Comparison of ENCODE assay signal across 36 cellular contexts in genomic region chr6:149158076-149158475, GRCh38.
"Had no signal": no experiment of that assay in that cellular context is flagged by ENCODE, and none has a peak within 500 bp of the region (broad histone marks: within the 10 kb centered on the region; RNA-seq: fewer than 3 reads in every experiment).

No MANE protein-coding gene starts in this region.

- H3K9me3 ChIP-seq: ascending aorta had no signal

- H3K27ac Mint-ChIP-seq: activated B cell treated with CpG ODN at 0.5 μM for 24 hours; activated CD4-positive, alpha-beta memory T cell treated with anti-CD3 and anti-CD28 coated beads for 36 hours; activated CD4-positive, alpha-beta T cell treated with anti-CD3 and anti-CD28 coated beads, Interleukin-2, amount 10 ng/mL, durations not matched to agents 7 days and 5 days; activated CD8-positive, alpha-beta T cell treated with anti-CD3 and anti-CD28 coated beads for 36 hours; activated naive CD4-positive, alpha-beta T cell treated with anti-CD3 and anti-CD28 coated beads for 36 hours; activated naive CD4-positive, alpha-beta T cell treated with anti-CD3 and anti-CD28 coated beads, Interleukin-2, amount 50 U/mL, for 72 hours; activated naive CD8-positive, alpha-beta T cell treated with anti-CD3 and anti-CD28 coated beads for 36 hours; activated T-cell treated with anti-CD3 and anti-CD28 coated beads, Interleukin-2, amount 50 U/mL, for 72 hours; activated T-helper 1 cell treated with anti-CD3 and anti-CD28 coated beads, Interleukin-12 subunit alpha, Interleukin-12 subunit beta, Interleukin-2, Interleukin-4 antibody, amounts not matched to agents 30 ng/mL and 10 ng/mL and 1 ng/mL, durations not matched to agents 14 hours and 24 hours and 36 hours; activated T-helper 17 cell treated with anti-CD3 and anti-CD28 coated beads, Interleukin-2, amount 50 U/mL, for 72 hours; brain; T-helper 1 cell treated with Interleukin-12 subunit alpha and Interleukin-12 subunit beta and Interleukin-4 antibody, amounts not matched to agents 30 μg/mL and 1 μg/mL, for 36 hours; T-helper 2 cell treated with Interferon-gamma antibody and Interleukin-4, amounts not matched to agents 5 μg/mL and 100 μg/mL, for 36 hours had no signal

- H3K4me1 ChIP-seq: ascending aorta had no signal

- ATAC-seq: activated CD8-positive, alpha-beta T cell treated with anti-CD3 and anti-CD28 coated beads for 36 hours; activated naive CD4-positive, alpha-beta T cell treated with anti-CD3 and anti-CD28 coated beads, Interleukin-2, amount 50 U/mL, for 72 hours; activated T-cell treated with anti-CD3 and anti-CD28 coated beads, Interleukin-2, amount 50 U/mL, for 4 hours; activated T-cell treated with anti-CD3 and anti-CD28 coated beads, Interleukin-2, amount 50 U/mL, for 72 hours; activated T-helper 17 cell treated with anti-CD3 and anti-CD28 coated beads, Interleukin-2, amount 50 U/mL, for 72 hours had no signal

- FAIRE-seq: bronchial epithelial cell, TTC549 had no signal

- H3K27me3 Mint-ChIP-seq: activated B cell treated with CpG ODN at 0.5 μM for 24 hours; activated CD4-positive, alpha-beta memory T cell treated with anti-CD3 and anti-CD28 coated beads for 36 hours; activated CD4-positive, alpha-beta T cell treated with anti-CD3 and anti-CD28 coated beads, Interleukin-2, amount 10 ng/mL, durations not matched to agents 7 days and 5 days; activated CD8-positive, alpha-beta T cell treated with anti-CD3 and anti-CD28 coated beads for 36 hours; activated naive CD8-positive, alpha-beta T cell treated with anti-CD3 and anti-CD28 coated beads for 36 hours; activated T-helper 17 cell treated with anti-CD3 and anti-CD28 coated beads, Interleukin-2, amount 50 U/mL, for 72 hours; brain; central memory CD8-positive, alpha-beta T cell had no signal

- H3K27ac ChIP-seq: ascending aorta, VCaP had no signal

- H3K4me3 ChIP-seq: ascending aorta, cardiac muscle cell had no signal

- H3K4me3 Mint-ChIP-seq: activated B cell treated with CpG ODN at 0.5 μM for 24 hours; activated CD4-positive, alpha-beta memory T cell treated with anti-CD3 and anti-CD28 coated beads for 36 hours; activated CD4-positive, alpha-beta T cell treated with anti-CD3 and anti-CD28 coated beads, Interleukin-2, amount 10 ng/mL, durations not matched to agents 7 days and 5 days; activated CD8-positive, alpha-beta T cell treated with anti-CD3 and anti-CD28 coated beads for 36 hours; activated naive CD4-positive, alpha-beta T cell treated with anti-CD3 and anti-CD28 coated beads for 36 hours; activated naive CD8-positive, alpha-beta T cell treated with anti-CD3 and anti-CD28 coated beads for 36 hours; activated T-cell treated with anti-CD3 and anti-CD28 coated beads, Interleukin-2, amount 50 U/mL, for 4 hours; activated T-cell treated with anti-CD3 and anti-CD28 coated beads, Interleukin-2, amount 50 U/mL, for 72 hours; activated T-helper 1 cell treated with anti-CD3 and anti-CD28 coated beads, Interleukin-12 subunit alpha, Interleukin-12 subunit beta, Interleukin-2, Interleukin-4 antibody, amounts not matched to agents 30 ng/mL and 10 ng/mL and 1 ng/mL, durations not matched to agents 14 hours and 24 hours and 36 hours; activated T-helper 17 cell treated with anti-CD3 and anti-CD28 coated beads, Interleukin-2, amount 50 U/mL, for 72 hours; brain; central memory CD8-positive, alpha-beta T cell; T-helper 1 cell treated with Interleukin-12 subunit alpha and Interleukin-12 subunit beta and Interleukin-4 antibody, amounts not matched to agents 30 μg/mL and 1 μg/mL, for 36 hours; T-helper 2 cell treated with Interferon-gamma antibody and Interleukin-4, amounts not matched to agents 5 μg/mL and 100 μg/mL, for 36 hours had no signal

- H3K36me3 Mint-ChIP-seq: brain had no signal

- H3K36me3 ChIP-seq: ascending aorta, cardiac muscle cell had no signal

- H3K9me3 Mint-ChIP-seq: activated B cell treated with CpG ODN at 0.5 μM for 24 hours; activated CD4-positive, alpha-beta memory T cell treated with anti-CD3 and anti-CD28 coated beads for 36 hours; activated naive CD4-positive, alpha-beta T cell treated with anti-CD3 and anti-CD28 coated beads for 36 hours; central memory CD8-positive, alpha-beta T cell had no signal

- H3K27me3 ChIP-seq: ascending aorta, cardiac muscle cell had no signal

- DNase-seq: activated B cell treated with CpG ODN at 0.5 μM for 24 hours; activated CD4-positive, alpha-beta memory T cell treated with anti-CD3 and anti-CD28 coated beads for 36 hours; activated CD4-positive, alpha-beta T cell treated with anti-CD3 and anti-CD28 coated beads for 4 hours; activated CD4-positive, alpha-beta T cell treated with anti-CD3 and anti-CD28 coated beads, Interleukin-2, amount 10 ng/mL, durations not matched to agents 7 days and 5 days; activated CD4-positive, CD25-positive, alpha-beta regulatory T cell treated with anti-CD3 and anti-CD28 coated beads, Interleukin-2, amount 50 U/mL, for 72 hours; activated CD8-positive, alpha-beta memory T cell treated with anti-CD3 and anti-CD28 coated beads, Interleukin-2, amount 50 U/mL, for 4 hours; activated CD8-positive, alpha-beta T cell treated with anti-CD3 and anti-CD28 coated beads for 36 hours; activated effector memory CD4-positive, alpha-beta T cell treated with anti-CD3 and anti-CD28 coated beads, Interleukin-2, amount 50 U/mL, for 16 hours; activated gamma-delta T cell treated with Interleukin-2 at 50 U/mL for 16 hours; activated naive CD4-positive, alpha-beta T cell; activated naive CD4-positive, alpha-beta T cell treated with anti-CD3 and anti-CD28 coated beads for 36 hours; activated naive CD4-positive, alpha-beta T cell treated with anti-CD3 and anti-CD28 coated beads, Interleukin-2, amount 50 U/mL, for 16 hours; activated naive CD8-positive, alpha-beta T cell treated with anti-CD3 and anti-CD28 coated beads for 36 hours; activated T-cell treated with anti-CD3 and anti-CD28 coated beads for 4 hours; activated T-cell treated with anti-CD3 and anti-CD28 coated beads, Interleukin-2, amount 50 U/mL, for 1 hour; activated T-cell treated with anti-CD3 and anti-CD28 coated beads, Interleukin-2, amount 50 U/mL, for 4 hours; activated T-cell treated with anti-CD3 and anti-CD28 coated beads, Interleukin-2, amount 50 U/mL, for 72 hours; amygdala; anterior cingulate cortex; caudate nucleus; cerebellar nuclear complex; T-helper 1 cell; T-helper 2 cell; T-helper 9 cell had no signal
